ENCODE assay signal across 1 cellular context in genomic region chr14:31781578-31781977, GRCh38.
TF ChIP-seq lines count a peak whose summit lies in the region.

No MANE protein-coding gene starts in this region.

TF ChIP-seq in GM23338, 12 proteins besides CTCF, POLR2A, EP300 and RAD21 (continued from another document):
- no peak for TF ChIP-seq ETS1 (IDR thresholded peaks at IDR 0.05)
- no peak for TF ChIP-seq POLR2AphosphoS5 (IDR thresholded peaks at IDR 0.05; ENCODE audit: low read depth)
- TF ChIP-seq CREB1 (CRISPR knock-in tag; IDR thresholded peaks at IDR 0.05; ENCODE audit: low read depth), result no peak
- TF ChIP-seq STAT1 (IDR thresholded peaks at IDR 0.05; ENCODE audit: unreplicated experiment), result no peak
- TF ChIP-seq REST (IDR thresholded peaks at IDR 0.05; ENCODE audit: unreplicated experiment), result no peak
- TF ChIP-seq EZH2phosphoT487 (IDR thresholded peaks at IDR 0.05; ENCODE audit: unreplicated experiment), result no peak
- TF ChIP-seq JUNB (IDR thresholded peaks at IDR 0.05; ENCODE audit: unreplicated experiment), result no peak
- no peak for TF ChIP-seq NANOG (IDR thresholded peaks at IDR 0.05; ENCODE audit: borderline replicate concordance)
TF ChIP-seq in GM23338: peak in this region for 0.
